24 cellular contexts compared by ENCODE assay signal in the genomic region with DNA sequence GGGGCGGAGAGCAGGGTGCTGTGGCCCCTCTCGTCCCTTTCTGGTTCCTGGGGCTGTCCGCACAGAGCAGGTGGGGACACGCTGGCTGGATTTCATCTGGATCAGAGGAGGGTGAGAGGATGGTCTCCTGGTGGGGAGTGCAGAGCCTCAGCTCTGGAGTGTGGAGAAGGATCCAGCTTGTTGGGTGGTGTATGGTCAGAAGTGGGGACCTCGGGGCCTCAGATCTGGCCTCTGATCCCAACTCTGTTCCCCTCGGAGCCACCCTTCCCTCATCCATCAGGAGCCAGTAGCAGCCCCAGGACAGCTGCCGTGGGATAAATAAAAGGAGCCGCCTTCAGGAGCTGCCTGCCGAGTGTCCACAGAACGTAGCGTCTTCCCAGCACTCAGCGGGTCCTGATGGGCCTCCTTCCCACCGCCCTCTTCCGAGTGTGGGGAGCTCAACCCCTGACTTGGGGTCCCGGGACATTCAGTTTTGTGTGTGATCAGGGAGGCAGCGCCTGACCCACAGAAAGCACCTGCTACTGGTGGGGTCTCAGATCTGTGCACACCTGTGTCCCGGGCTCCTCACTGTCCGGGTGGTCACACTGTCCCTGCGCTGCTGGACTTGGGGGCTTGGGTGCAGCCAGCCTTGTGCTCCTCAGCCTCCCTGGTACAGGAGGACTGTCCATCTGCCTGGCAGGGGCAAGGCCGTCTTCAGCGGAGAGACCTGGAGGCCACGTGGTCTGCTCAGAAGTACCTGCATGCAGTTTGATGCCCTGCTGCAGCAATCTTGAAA. TPM values are rescaled to one million over a fixed set of nuclear protein-coding genes. Genes with fewer than 3 reads are reported as not detected.
A peak's percentile ranks its signal among the peaks of the same experiment; 100 is the strongest.
DNase-seq lines count a peak whose midpoint lies in the region; TF ChIP-seq lines count a peak whose summit lies in the region.
"Had no signal": no experiment of that assay in that cellular context is flagged by ENCODE, and none has a peak within 500 bp of the region (broad histone marks: within the 10 kb centered on the region; RNA-seq: fewer than 3 reads in every experiment).

No MANE protein-coding gene starts in this region.

- no peaks in the 10 kb centered on the region for H3K36me3 ChIP-seq in BLaER1
- H3K36me3 ChIP-seq in DOHH2 (ENCODE audit: control insufficient read depth, low read length): no peaks in the 10 kb centered on the region
- H3K36me3 ChIP-seq: suprapubic skin had no signal

- H3K9me3 ChIP-seq in BLaER1: no peaks in the 10 kb centered on the region
- no peaks in the 10 kb centered on the region for H3K9me3 ChIP-seq in DOHH2 (ENCODE audit: control insufficient read depth, insufficient read depth, low read length)
- H3K9me3 ChIP-seq: suprapubic skin had no signal

- peak; percentile 78 for DNase-seq in chondrocyte (ENCODE audit: low spot score)
- no peak for DNase-seq in nephron progenitor cell
- DNase-seq in cerebellar cortex (ENCODE audit: low spot score): no peak
- DNase-seq in HCEC 1CT: no peak
- no peak for DNase-seq in DMS79 treated with DMSO at 0.1 percent for 48 hours (lab: John Stamatoyannopoulos, UW)
- DNase-seq: activated B cell treated with CpG ODN at 0.5 μM for 24 hours; activated CD8-positive, alpha-beta memory T cell treated with anti-CD3 and anti-CD28 coated beads for 24 hours; activated naive CD8-positive, alpha-beta T cell treated with anti-CD3 and anti-CD28 coated beads, Interleukin-2, amount 50 U/mL, for 24 hours; activated T-cell treated with anti-CD3 and anti-CD28 coated beads, Interleukin-2, amount 50 U/mL, for 48 hours; EL; NCI-H524 treated with DMSO at 0.1 percent for 48 hours; nucleus accumbens; SIG-M5 had no signal

- no peaks in the 10 kb centered on the region for H3K9me3 Mint-ChIP-seq in chondrocyte (ENCODE audit: low read depth)
- H3K9me3 Mint-ChIP-seq in nephron progenitor cell: peaks cover 4% of the 10 kb centered on the region
- H3K9me3 Mint-ChIP-seq: activated B cell treated with CpG ODN at 0.5 μM for 24 hours; activated naive CD8-positive, alpha-beta T cell treated with anti-CD3 and anti-CD28 coated beads, Interleukin-2, amount 50 U/mL, for 24 hours had no signal

- H3K4me3 ChIP-seq in BLaER1: no peak overlapping the region; the same call in 1 of the 2 replicates
- H3K4me3 ChIP-seq in DOHH2 (ENCODE audit: low read length): peak overlapping the region; percentile 60

- H3F3A ChIP-seq in DOHH2 (ENCODE audit: control insufficient read depth, insufficient read depth): peaks cover 16% of the 10 kb centered on the region

- H3K4me1 ChIP-seq in BLaER1 (peaks cover 80% of the 10 kb centered on the region), DOHH2 (ENCODE audit: control insufficient read depth, low read length) (peaks cover 68% of the 10 kb centered on the region)

- H3K36me3 Mint-ChIP-seq in chondrocyte (ENCODE audit: low read depth) (no peaks in the 10 kb centered on the region), nephron progenitor cell (ENCODE audit: low read depth) (no peaks in the 10 kb centered on the region)

- H3K27ac ChIP-seq in BLaER1 (peak overlapping the region; percentile 83), DOHH2 (ENCODE audit: low read depth, low read length) (peak overlapping the region; percentile 89)
- H3K27ac ChIP-seq: suprapubic skin had no signal

- peaks cover 2% of the 10 kb centered on the region for H3K79me2 ChIP-seq in DOHH2 (ENCODE audit: control insufficient read depth, low read length)

- H3K27me3 ChIP-seq in BLaER1: peaks cover 6% of the 10 kb centered on the region
- H3K27me3 ChIP-seq in DOHH2 (ENCODE audit: control insufficient read depth, low read length): peaks cover 10% of the 10 kb centered on the region

- no peak for TF ChIP-seq CTCF in DOHH2 (IDR thresholded peaks at IDR 0.05; ENCODE audit: low read depth, low read length, poor library complexity, severe bottlenecking)
- TF ChIP-seq CTCF in chondrocyte (IDR thresholded peaks at IDR 0.05): no peak
- no peak for TF ChIP-seq CTCF in nephron progenitor cell (IDR thresholded peaks at IDR 0.05)

- H3K4me2 ChIP-seq in BLaER1: peak overlapping the region; percentile 84
- H3K4me2 ChIP-seq in DOHH2 (ENCODE audit: low read length): peak overlapping the region; percentile 73

- H3K9me2 ChIP-seq in DOHH2 (replicated peaks; ENCODE audit: control insufficient read depth, low read length): no peaks in the 10 kb centered on the region

- H4K20me1 ChIP-seq in BLaER1 (no peaks in the 10 kb centered on the region), DOHH2 (ENCODE audit: control insufficient read depth, insufficient read depth, low read depth, low read length) (no peaks in the 10 kb centered on the region)

- 0 out of 2 replicates have a peak overlapping the region, but pooled peaks have one; percentile 69 for H3K9ac ChIP-seq in BLaER1

- H3K27ac Mint-ChIP-seq in chondrocyte (ENCODE audit: unreplicated experiment) (no peak overlapping the region), nephron progenitor cell (peak overlapping the region; percentile 29)
- H3K27ac Mint-ChIP-seq: activated B cell treated with CpG ODN at 0.5 μM for 24 hours; activated naive CD8-positive, alpha-beta T cell treated with anti-CD3 and anti-CD28 coated beads, Interleukin-2, amount 50 U/mL, for 24 hours had no signal

- H3K4me1 Mint-ChIP-seq in chondrocyte (ENCODE audit: low read depth) (no peaks in the 10 kb centered on the region), nephron progenitor cell (peaks cover 68% of the 10 kb centered on the region)

- H3K27me3 Mint-ChIP-seq in chondrocyte (ENCODE audit: low read depth) (peaks cover 44% of the 10 kb centered on the region), nephron progenitor cell (ENCODE audit: low read depth, poor library complexity) (peaks cover 88% of the 10 kb centered on the region)

- H3K4me3 Mint-ChIP-seq in chondrocyte (ENCODE audit: unreplicated experiment) (no peak overlapping the region), nephron progenitor cell (peak overlapping the region; percentile 72)

RNA-seq across cellular contexts. Expression of a gene that starts 25.4 kb away (rescaled TPM):
- not detected in 3 replicates for total RNA-seq in chondrocyte
- total RNA-seq: activated B cell treated with CpG ODN at 0.5 μM for 24 hours; bronchial epithelial cell; dermis microvascular lymphatic vessel endothelial cell; epithelial cell of proximal tubule; frontal cortex; kidney epithelial cell; LHCN-M2; OCI-LY7; suprapubic skin; T-helper 1 cell treated with Interleukin-12 subunit alpha and Interleukin-12 subunit beta and Interleukin-4 antibody, amounts not matched to agents 30 ng/mL and 1 ng/mL, for 36 hours had no signal
